29 cellular contexts compared by ENCODE assay signal in genomic region chr2:176075476-176075875, GRCh38. TPM values are rescaled to one million over a fixed set of nuclear protein-coding genes. Genes with fewer than 3 reads are reported as not detected.
A peak's percentile ranks its signal among the peaks of the same experiment; 100 is the strongest.
DNase-seq lines count a peak whose midpoint lies in the region; ATAC-seq and TF ChIP-seq lines count a peak whose summit lies in the region.
"Had no signal": no experiment of that assay in that cellular context is flagged by ENCODE, and none has a peak within 500 bp of the region (broad histone marks: within the 10 kb centered on the region; RNA-seq: fewer than 3 reads in every experiment).

No MANE protein-coding gene starts in this region.

- POLR2A ChIA-PET in CD4-positive, alpha-beta T cell (lab: Charles Lee) = no interaction called here

- H3K79me2 ChIP-seq in GM23338 (replicated peaks; ENCODE audit: insufficient read depth) = no peaks in the 10 kb centered on the region
- H3K79me2 ChIP-seq: parathyroid adenoma had no signal

- no peaks in the 10 kb centered on the region for H3K9me3 ChIP-seq in neuron (ENCODE audit: low read length)
- peaks cover 41% of the 10 kb centered on the region for H3K9me3 ChIP-seq in CD4-positive, alpha-beta T cell (ENCODE audit: control insufficient read depth, low read length)
- H3K9me3 ChIP-seq: esophagus muscularis mucosa, tibial nerve had no signal

- no peaks in the 10 kb centered on the region; the same call in 2 of the 3 replicates for H3K9me3 Mint-ChIP-seq in GM23338
- H3K9me3 Mint-ChIP-seq in activated CD4-positive, alpha-beta T cell treated with anti-CD3 and anti-CD28 coated beads, Interleukin-2, amount 10 ng/mL, durations not matched to agents 24 days and 14 days = peaks cover 16% of the 10 kb centered on the region
- H3K9me3 Mint-ChIP-seq in CD4-positive, alpha-beta T cell = peaks cover 16% of the 10 kb centered on the region

- H3K27ac ChIP-seq in GM23338 (ENCODE audit: low read depth) = no peak overlapping the region
- H3K27ac ChIP-seq in CD4-positive, alpha-beta T cell (ENCODE audit: low read depth, low read length) = no peak overlapping the region
- H3K27ac ChIP-seq: esophagus muscularis mucosa, gastroesophageal sphincter, parathyroid adenoma, tibial nerve had no signal

- ATAC-seq in GM23338 = no peak
- ATAC-seq in CD4-positive, alpha-beta T cell (ENCODE audit: poor library complexity) = no peak
- ATAC-seq: activated CD8-positive, alpha-beta T cell treated with anti-CD3 and anti-CD28 coated beads for 36 hours; gastroesophageal sphincter; Panc1 had no signal

- intact Hi-C loops in activated CD4-positive, alpha-beta T cell treated with anti-CD3 and anti-CD28 coated beads, Interleukin-2, amount 10 ng/mL, durations not matched to agents 24 days and 14 days (cut with micrococcal nuclease) = no loop called here
- intact Hi-C loops in CD4-positive, alpha-beta T cell (cut with DNase I, micrococcal nuclease) = loop anchor here in 1 of 2 experiments (5.0 kb wide), 1 partner anchor 37 kb away; no protein-coding TSS in a partner anchor

- no peak overlapping the region for H3K4me3 ChIP-seq in GM23338
- H3K4me3 ChIP-seq in neuron (ENCODE audit: low read length) = peak overlapping the region; percentile 15
- H3K4me3 ChIP-seq: esophagus muscularis mucosa, gastroesophageal sphincter, tibial nerve had no signal

- H3K4me3 Mint-ChIP-seq in GM23338 = peak overlapping the region; percentile 43; the same call in 2 of the 3 replicates
- H3K4me3 Mint-ChIP-seq in activated CD4-positive, alpha-beta T cell treated with anti-CD3 and anti-CD28 coated beads, Interleukin-2, amount 10 ng/mL, durations not matched to agents 24 days and 14 days = no peak overlapping the region
- no peak overlapping the region for H3K4me3 Mint-ChIP-seq in CD4-positive, alpha-beta T cell
- H3K4me3 Mint-ChIP-seq: activated CD8-positive, alpha-beta T cell treated with anti-CD3 and anti-CD28 coated beads for 36 hours had no signal

- H3K4me1 Mint-ChIP-seq in GM23338 = peaks cover 30% of the 10 kb centered on the region
- peaks cover 7% of the 10 kb centered on the region for H3K4me1 Mint-ChIP-seq in activated CD4-positive, alpha-beta T cell treated with anti-CD3 and anti-CD28 coated beads, Interleukin-2, amount 10 ng/mL, durations not matched to agents 24 days and 14 days
- peaks cover 13% of the 10 kb centered on the region for H3K4me1 Mint-ChIP-seq in CD4-positive, alpha-beta T cell (ENCODE audit: low read depth)

- no peaks in the 10 kb centered on the region for H3K9me2 ChIP-seq in GM23338 (ENCODE audit: insufficient read depth)

- peaks cover 34% of the 10 kb centered on the region for H4K20me1 ChIP-seq in GM23338 (replicated peaks; ENCODE audit: insufficient read depth)

- no peak for TF ChIP-seq CTCF in GM23338 (conservative IDR thresholded peaks at IDR 0.05; ENCODE audit: low read depth in 2 of 2)
- TF ChIP-seq CTCF in CD4-positive, alpha-beta T cell (IDR thresholded peaks at IDR 0.05) = no peak

- DNase-seq in GM23338 (ENCODE audit: low spot score) = peak; percentile 87
- DNase-seq in NCI-H2171 treated with DMSO at 0.1 percent for 48 hours (lab: John Stamatoyannopoulos, UW) = peak; percentile 76
- DNase-seq in ecto neural progenitor cell (ENCODE audit: low spot score) = peak; percentile 58
- no peak for DNase-seq in NCI-H187 (lab: John Stamatoyannopoulos, UW)
- no peak for DNase-seq in midbrain (lab: John Stamatoyannopoulos, UW)
- no peak for DNase-seq in activated CD4-positive, alpha-beta T cell treated with anti-CD3 and anti-CD28 coated beads, Interleukin-2, amount 10 ng/mL, durations not matched to agents 24 days and 14 days
- no peak for DNase-seq in CD4-positive, alpha-beta T cell
- DNase-seq: activated CD4-positive, CD25-positive, alpha-beta regulatory T cell; activated CD8-positive, alpha-beta T cell treated with anti-CD3 and anti-CD28 coated beads for 36 hours; activated naive CD4-positive, alpha-beta T cell treated with anti-CD3 and anti-CD28 coated beads, Interleukin-2, amount 50 U/mL, for 16 hours; aorta; CD8-positive, alpha-beta memory T cell; cerebellar nuclear complex; DMS53; effector CD4-positive, alpha-beta T cell; HCEC 1CT; naive B cell; stimulated activated CD4-positive, alpha-beta T cell treated with anti-CD3 and anti-CD28 coated beads, Interleukin-1b, Interleukin-23, amount 100 ng/mL, for 48 hours; stimulated activated naive CD4-positive, alpha-beta T cell; T-helper 9 cell had no signal

- CTCF ChIA-PET in CD4-positive, alpha-beta T cell (lab: Charles Lee) = no interaction called here

- H3K27me3 Mint-ChIP-seq in GM23338 (ENCODE audit: insufficient read depth, low read depth, poor library complexity) = peaks cover 96% of the 10 kb centered on the region
- peaks cover 74% of the 10 kb centered on the region for H3K27me3 Mint-ChIP-seq in activated CD4-positive, alpha-beta T cell treated with anti-CD3 and anti-CD28 coated beads, Interleukin-2, amount 10 ng/mL, durations not matched to agents 24 days and 14 days
- H3K27me3 Mint-ChIP-seq in CD4-positive, alpha-beta T cell = peaks cover 90% of the 10 kb centered on the region

- H3K4me2 ChIP-seq in GM23338 = 0 out of 2 replicates have a peak overlapping the region, but pooled peaks have one; percentile 27

- no peaks in the 10 kb centered on the region; the same call in 2 of the 3 replicates for H3K36me3 Mint-ChIP-seq in GM23338 (ENCODE audit: low read depth)
- H3K36me3 Mint-ChIP-seq in activated CD4-positive, alpha-beta T cell treated with anti-CD3 and anti-CD28 coated beads, Interleukin-2, amount 10 ng/mL, durations not matched to agents 24 days and 14 days (ENCODE audit: low read depth) = peaks cover 5% of the 10 kb centered on the region
- peaks cover 14% of the 10 kb centered on the region for H3K36me3 Mint-ChIP-seq in CD4-positive, alpha-beta T cell (ENCODE audit: low read depth)
- H3K36me3 Mint-ChIP-seq: CD8-positive, alpha-beta memory T cell had no signal

- peaks cover 25% of the 10 kb centered on the region for H3F3A ChIP-seq in GM23338 (replicated peaks; ENCODE audit: low read depth)

- H3K27ac Mint-ChIP-seq in GM23338 = no peak overlapping the region
- no peak overlapping the region for H3K27ac Mint-ChIP-seq in activated CD4-positive, alpha-beta T cell treated with anti-CD3 and anti-CD28 coated beads, Interleukin-2, amount 10 ng/mL, durations not matched to agents 24 days and 14 days
- no peak overlapping the region for H3K27ac Mint-ChIP-seq in CD4-positive, alpha-beta T cell
- H3K27ac Mint-ChIP-seq: activated CD8-positive, alpha-beta T cell treated with anti-CD3 and anti-CD28 coated beads for 36 hours had no signal

- H3K27me3 ChIP-seq in GM23338 (ENCODE audit: insufficient read depth) (peaks cover 98% of the 10 kb centered on the region), neuron (ENCODE audit: insufficient read depth, low read length) (peaks cover 74% of the 10 kb centered on the region)
- peaks cover 92% of the 10 kb centered on the region for H3K27me3 ChIP-seq in CD4-positive, alpha-beta T cell (ENCODE audit: control insufficient read depth, insufficient read depth, low read length)

- H3K36me3 ChIP-seq in GM23338 (ENCODE audit: insufficient read depth) = no peaks in the 10 kb centered on the region
- no peaks in the 10 kb centered on the region for H3K36me3 ChIP-seq in neuron (ENCODE audit: insufficient read depth, low read length)
- H3K36me3 ChIP-seq: esophagus muscularis mucosa, gastroesophageal sphincter, tibial nerve had no signal

- H2AFZ ChIP-seq in GM23338 (no peak overlapping the region), neuron (ENCODE audit: low read depth, low read length) (no peak overlapping the region)
- H2AFZ ChIP-seq: parathyroid adenoma had no signal

- H3K4me1 ChIP-seq in GM23338 (ENCODE audit: insufficient read depth) (peaks cover 22% of the 10 kb centered on the region; the same call in 1 of the 2 replicates), neuron (ENCODE audit: insufficient read depth, low read length) (no peaks in the 10 kb centered on the region)
- H3K4me1 ChIP-seq: parathyroid adenoma had no signal

TF ChIP-seq in GM23338, 12 proteins besides CTCF, POLR2A, EP300 and RAD21 (continues in another document):
- TF ChIP-seq, protein P1, sequence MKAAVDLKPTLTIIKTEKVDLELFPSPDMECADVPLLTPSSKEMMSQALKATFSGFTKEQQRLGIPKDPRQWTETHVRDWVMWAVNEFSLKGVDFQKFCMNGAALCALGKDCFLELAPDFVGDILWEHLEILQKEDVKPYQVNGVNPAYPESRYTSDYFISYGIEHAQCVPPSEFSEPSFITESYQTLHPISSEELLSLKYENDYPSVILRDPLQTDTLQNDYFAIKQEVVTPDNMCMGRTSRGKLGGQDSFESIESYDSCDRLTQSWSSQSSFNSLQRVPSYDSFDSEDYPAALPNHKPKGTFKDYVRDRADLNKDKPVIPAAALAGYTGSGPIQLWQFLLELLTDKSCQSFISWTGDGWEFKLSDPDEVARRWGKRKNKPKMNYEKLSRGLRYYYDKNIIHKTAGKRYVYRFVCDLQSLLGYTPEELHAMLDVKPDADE (IDR thresholded peaks at IDR 0.05) = no peak

RNA-seq across cellular contexts. Expression of gene EVX2, which starts 8.3 kb away (rescaled TPM):
- 0.03 and 0.04 TPM in 2 replicates for total RNA-seq in GM23338 (2014; rRNA removed; shearing (Covaris generic))
- not detected in 2 replicates for polyA plus RNA-seq in GM23338 (2016; fragmentation: Nextera tagmentation; extraction: Ambion mirVana)
- not detected in 2 replicates for total RNA-seq in activated CD4-positive, alpha-beta T cell treated with anti-CD3 and anti-CD28 coated beads, Interleukin-2, amount 10 ng/mL, durations not matched to agents 24 days and 14 days
- not detected for total RNA-seq in CD4-positive, alpha-beta T cell
- total RNA-seq: activated CD8-positive, alpha-beta T cell treated with anti-CD3 and anti-CD28 coated beads for 36 hours; aorta; CD8-positive, alpha-beta memory T cell; HT1080; M059J; SK-MEL-5; tibial nerve had no signal
- polyA plus RNA-seq: aorta; CD8-positive, alpha-beta memory T cell had no signal

RNA-seq across cellular contexts. Expression of gene HOXD13, which starts 17.0 kb away (rescaled TPM):
- total RNA-seq in GM23338 (2014; rRNA removed; shearing (Covaris generic)) = 0.47 TPM in 1 of 2 replicates, not detected in the other
- polyA plus RNA-seq in GM23338 (2016; fragmentation: Nextera tagmentation; extraction: Ambion mirVana) = not detected in 2 replicates
- not detected in 2 replicates for total RNA-seq in activated CD4-positive, alpha-beta T cell treated with anti-CD3 and anti-CD28 coated beads, Interleukin-2, amount 10 ng/mL, durations not matched to agents 24 days and 14 days
- not detected for total RNA-seq in CD4-positive, alpha-beta T cell
- total RNA-seq: activated CD8-positive, alpha-beta T cell treated with anti-CD3 and anti-CD28 coated beads for 36 hours; aorta; CD8-positive, alpha-beta memory T cell; esophagus muscularis mucosa; gastroesophageal sphincter had no signal
- polyA plus RNA-seq: aorta; CD8-positive, alpha-beta memory T cell had no signal

RNA-seq across cellular contexts. Expression of gene HOXD12, which starts 24.1 kb away (rescaled TPM):
- total RNA-seq in GM23338 (2014; rRNA removed; shearing (Covaris generic)) = not detected in 2 replicates
- not detected in 2 replicates for polyA plus RNA-seq in GM23338 (2016; fragmentation: Nextera tagmentation; extraction: Ambion mirVana)
- not detected in 2 replicates for total RNA-seq in activated CD4-positive, alpha-beta T cell treated with anti-CD3 and anti-CD28 coated beads, Interleukin-2, amount 10 ng/mL, durations not matched to agents 24 days and 14 days
- not detected for total RNA-seq in CD4-positive, alpha-beta T cell
- total RNA-seq: activated CD8-positive, alpha-beta T cell treated with anti-CD3 and anti-CD28 coated beads for 36 hours; aorta; CD8-positive, alpha-beta memory T cell; esophagus muscularis mucosa; gastroesophageal sphincter; HT1080; tibial nerve had no signal
- polyA plus RNA-seq: aorta; CD8-positive, alpha-beta memory T cell had no signal

RNA-seq across cellular contexts. Expression of gene HOXD11, which starts 31.6 kb away (rescaled TPM):
- not detected in 2 replicates for total RNA-seq in GM23338 (2014; rRNA removed; shearing (Covaris generic))
- polyA plus RNA-seq in GM23338 (2016; fragmentation: Nextera tagmentation; extraction: Ambion mirVana) = not detected in 2 replicates
- total RNA-seq in activated CD4-positive, alpha-beta T cell treated with anti-CD3 and anti-CD28 coated beads, Interleukin-2, amount 10 ng/mL, durations not matched to agents 24 days and 14 days = not detected in 2 replicates
- not detected for total RNA-seq in CD4-positive, alpha-beta T cell
- total RNA-seq: activated CD8-positive, alpha-beta T cell treated with anti-CD3 and anti-CD28 coated beads for 36 hours; CD8-positive, alpha-beta memory T cell; esophagus muscularis mucosa; gastroesophageal sphincter had no signal
- polyA plus RNA-seq: aorta; CD8-positive, alpha-beta memory T cell had no signal

RNA-seq across cellular contexts. Expression of gene HOXD10, which starts 41.1 kb away (rescaled TPM):
- total RNA-seq in GM23338 (2014; rRNA removed; shearing (Covaris generic)) = not detected in 2 replicates
- polyA plus RNA-seq in GM23338 (2016; fragmentation: Nextera tagmentation; extraction: Ambion mirVana) = not detected in 2 replicates
- total RNA-seq in activated CD4-positive, alpha-beta T cell treated with anti-CD3 and anti-CD28 coated beads, Interleukin-2, amount 10 ng/mL, durations not matched to agents 24 days and 14 days = not detected in 2 replicates
- total RNA-seq in CD4-positive, alpha-beta T cell = not detected
- total RNA-seq: activated CD8-positive, alpha-beta T cell treated with anti-CD3 and anti-CD28 coated beads for 36 hours; CD8-positive, alpha-beta memory T cell; SK-MEL-5 had no signal
- polyA plus RNA-seq: aorta; CD8-positive, alpha-beta memory T cell had no signal

Comparison
In these comparisons a context has a peak if more than half of its experiments do, and no peak if none do; other contexts are left out.
1. DNase-seq: peak in GM23338 (single experiment), NCI-H2171 treated with DMSO at 0.1 percent for 48 hours (single experiment) and ecto neural progenitor cell (single experiment); none in NCI-H187 (0 of 2), midbrain (single experiment), activated CD4-positive, alpha-beta T cell treated with anti-CD3 and anti-CD28 coated beads, Interleukin-2, amount 10 ng/mL, durations not matched to agents 24 days and 14 days (single experiment) and CD4-positive, alpha-beta T cell (0 of 10).